In the genomic region with DNA sequence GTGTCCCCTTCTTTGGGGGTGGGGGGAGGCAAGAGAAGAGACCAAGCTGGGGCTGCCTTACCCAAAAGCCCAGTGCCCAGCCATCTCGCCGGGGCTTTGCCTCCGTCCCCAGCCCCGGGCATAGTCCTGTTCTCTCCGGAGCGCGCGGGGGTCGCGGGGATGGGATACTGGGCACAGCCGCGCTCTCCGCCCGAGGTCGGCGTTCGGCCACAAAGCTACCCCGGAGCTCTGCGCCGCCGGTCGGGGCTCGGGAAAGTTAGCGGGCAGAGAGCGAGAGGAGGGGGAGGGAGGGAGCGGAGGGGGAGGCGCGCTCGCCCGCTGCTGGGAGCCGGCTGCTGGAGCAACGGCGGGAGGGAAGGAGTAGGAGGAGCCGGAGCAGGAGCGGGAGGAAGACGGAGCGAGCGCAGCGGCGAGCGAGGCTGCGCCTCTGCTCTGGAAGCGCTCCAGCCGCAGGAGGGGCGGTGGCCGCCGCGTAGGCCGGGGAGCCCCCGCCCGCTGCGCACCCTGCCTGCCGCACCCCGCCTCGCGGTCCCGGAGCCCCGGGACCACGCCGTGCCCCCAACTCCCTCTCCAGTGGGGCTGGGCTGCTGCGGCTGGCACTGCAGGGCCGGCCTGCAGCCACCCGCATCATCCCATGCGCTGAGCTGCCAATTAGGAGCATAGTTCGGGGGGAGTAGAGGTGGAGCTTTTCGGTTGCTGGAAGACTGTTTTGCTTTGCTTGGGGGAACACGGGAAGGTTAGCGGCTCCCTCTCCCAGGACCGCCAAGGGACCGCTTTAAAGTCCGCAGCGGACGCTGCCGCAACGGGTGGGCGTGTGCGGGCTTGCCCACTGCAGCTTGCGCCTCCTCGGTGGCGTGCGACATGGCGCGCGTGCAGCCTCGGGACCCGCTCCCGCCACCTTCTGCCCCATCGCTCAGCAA, we compare ENCODE assay signal across 1 cellular context.
TF ChIP-seq lines count a peak whose summit lies in the region.

A gene with protein sequence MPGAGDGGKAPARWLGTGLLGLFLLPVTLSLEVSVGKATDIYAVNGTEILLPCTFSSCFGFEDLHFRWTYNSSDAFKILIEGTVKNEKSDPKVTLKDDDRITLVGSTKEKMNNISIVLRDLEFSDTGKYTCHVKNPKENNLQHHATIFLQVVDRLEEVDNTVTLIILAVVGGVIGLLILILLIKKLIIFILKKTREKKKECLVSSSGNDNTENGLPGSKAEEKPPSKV (minus strand): TSS at position 272 of the 920 bp plus-strand sequence. CDS start 150 bp downstream, at position 122.

TF ChIP-seq in GM12878, 131 proteins besides CTCF, POLR2A, EP300 and RAD21 (continued from another document):
- TF ChIP-seq, protein P1, sequence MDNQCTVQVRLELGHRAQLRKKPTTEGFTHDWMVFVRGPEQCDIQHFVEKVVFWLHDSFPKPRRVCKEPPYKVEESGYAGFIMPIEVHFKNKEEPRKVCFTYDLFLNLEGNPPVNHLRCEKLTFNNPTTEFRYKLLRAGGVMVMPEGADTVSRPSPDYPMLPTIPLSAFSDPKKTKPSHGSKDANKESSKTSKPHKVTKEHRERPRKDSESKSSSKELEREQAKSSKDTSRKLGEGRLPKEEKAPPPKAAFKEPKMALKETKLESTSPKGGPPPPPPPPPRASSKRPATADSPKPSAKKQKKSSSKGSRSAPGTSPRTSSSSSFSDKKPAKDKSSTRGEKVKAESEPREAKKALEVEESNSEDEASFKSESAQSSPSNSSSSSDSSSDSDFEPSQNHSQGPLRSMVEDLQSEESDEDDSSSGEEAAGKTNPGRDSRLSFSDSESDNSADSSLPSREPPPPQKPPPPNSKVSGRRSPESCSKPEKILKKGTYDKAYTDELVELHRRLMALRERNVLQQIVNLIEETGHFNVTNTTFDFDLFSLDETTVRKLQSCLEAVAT (IDR thresholded peaks at IDR 0.05): no peak
- no peak for TF ChIP-seq FOS (IDR thresholded peaks at IDR 0.05; ENCODE audit: borderline replicate concordance, extremely low read depth, insufficient read length)
- TF ChIP-seq EGR1 (IDR thresholded peaks at IDR 0.05; ENCODE audit: borderline replicate concordance in 1 of 2, low read depth in 2 of 2, low read length in 2 of 2): no peak
- TF ChIP-seq, protein P2, sequence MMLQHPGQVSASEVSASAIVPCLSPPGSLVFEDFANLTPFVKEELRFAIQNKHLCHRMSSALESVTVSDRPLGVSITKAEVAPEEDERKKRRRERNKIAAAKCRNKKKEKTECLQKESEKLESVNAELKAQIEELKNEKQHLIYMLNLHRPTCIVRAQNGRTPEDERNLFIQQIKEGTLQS (IDR thresholded peaks at IDR 0.05; ENCODE audit: borderline replicate concordance, extremely low read depth, low read depth, low read length): no peak
- no peak for TF ChIP-seq TAF1 (IDR thresholded peaks at IDR 0.05; ENCODE audit: borderline replicate concordance, low read depth, low read length)
- peak; percentile 81 for TF ChIP-seq HDAC6 (IDR thresholded peaks at IDR 0.05; ENCODE audit: unreplicated experiment)
- TF ChIP-seq, protein P3, sequence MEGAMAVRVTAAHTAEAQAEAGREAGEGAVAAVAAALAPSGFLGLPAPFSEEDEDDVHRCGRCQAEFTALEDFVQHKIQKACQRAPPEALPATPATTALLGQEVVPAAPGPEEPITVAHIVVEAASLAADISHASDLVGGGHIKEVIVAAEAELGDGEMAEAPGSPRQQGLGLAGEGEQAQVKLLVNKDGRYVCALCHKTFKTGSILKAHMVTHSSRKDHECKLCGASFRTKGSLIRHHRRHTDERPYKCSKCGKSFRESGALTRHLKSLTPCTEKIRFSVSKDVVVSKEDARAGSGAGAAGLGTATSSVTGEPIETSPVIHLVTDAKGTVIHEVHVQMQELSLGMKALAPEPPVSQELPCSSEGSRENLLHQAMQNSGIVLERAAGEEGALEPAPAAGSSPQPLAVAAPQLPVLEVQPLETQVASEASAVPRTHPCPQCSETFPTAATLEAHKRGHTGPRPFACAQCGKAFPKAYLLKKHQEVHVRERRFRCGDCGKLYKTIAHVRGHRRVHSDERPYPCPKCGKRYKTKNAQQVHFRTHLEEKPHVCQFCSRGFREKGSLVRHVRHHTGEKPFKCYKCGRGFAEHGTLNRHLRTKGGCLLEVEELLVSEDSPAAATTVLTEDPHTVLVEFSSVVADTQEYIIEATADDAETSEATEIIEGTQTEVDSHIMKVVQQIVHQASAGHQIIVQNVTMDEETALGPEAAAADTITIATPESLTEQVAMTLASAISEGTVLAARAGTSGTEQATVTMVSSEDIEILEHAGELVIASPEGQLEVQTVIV (IDR thresholded peaks at IDR 0.05; ENCODE audit: borderline replicate concordance, partially characterized antibody): no peak
- no peak for TF ChIP-seq SMC3 (IDR thresholded peaks at IDR 0.05; ENCODE audit: borderline replicate concordance, low read length)
- 0 out of 2 replicates have a peak, but pooled peaks have one; percentile 35 for TF ChIP-seq GATAD2B (conservative IDR thresholded peaks at IDR 0.05; ENCODE audit: low read depth)
- TF ChIP-seq HCFC1 (IDR thresholded peaks at IDR 0.05; ENCODE audit: low read length): no peak
- TF ChIP-seq, protein P4, sequence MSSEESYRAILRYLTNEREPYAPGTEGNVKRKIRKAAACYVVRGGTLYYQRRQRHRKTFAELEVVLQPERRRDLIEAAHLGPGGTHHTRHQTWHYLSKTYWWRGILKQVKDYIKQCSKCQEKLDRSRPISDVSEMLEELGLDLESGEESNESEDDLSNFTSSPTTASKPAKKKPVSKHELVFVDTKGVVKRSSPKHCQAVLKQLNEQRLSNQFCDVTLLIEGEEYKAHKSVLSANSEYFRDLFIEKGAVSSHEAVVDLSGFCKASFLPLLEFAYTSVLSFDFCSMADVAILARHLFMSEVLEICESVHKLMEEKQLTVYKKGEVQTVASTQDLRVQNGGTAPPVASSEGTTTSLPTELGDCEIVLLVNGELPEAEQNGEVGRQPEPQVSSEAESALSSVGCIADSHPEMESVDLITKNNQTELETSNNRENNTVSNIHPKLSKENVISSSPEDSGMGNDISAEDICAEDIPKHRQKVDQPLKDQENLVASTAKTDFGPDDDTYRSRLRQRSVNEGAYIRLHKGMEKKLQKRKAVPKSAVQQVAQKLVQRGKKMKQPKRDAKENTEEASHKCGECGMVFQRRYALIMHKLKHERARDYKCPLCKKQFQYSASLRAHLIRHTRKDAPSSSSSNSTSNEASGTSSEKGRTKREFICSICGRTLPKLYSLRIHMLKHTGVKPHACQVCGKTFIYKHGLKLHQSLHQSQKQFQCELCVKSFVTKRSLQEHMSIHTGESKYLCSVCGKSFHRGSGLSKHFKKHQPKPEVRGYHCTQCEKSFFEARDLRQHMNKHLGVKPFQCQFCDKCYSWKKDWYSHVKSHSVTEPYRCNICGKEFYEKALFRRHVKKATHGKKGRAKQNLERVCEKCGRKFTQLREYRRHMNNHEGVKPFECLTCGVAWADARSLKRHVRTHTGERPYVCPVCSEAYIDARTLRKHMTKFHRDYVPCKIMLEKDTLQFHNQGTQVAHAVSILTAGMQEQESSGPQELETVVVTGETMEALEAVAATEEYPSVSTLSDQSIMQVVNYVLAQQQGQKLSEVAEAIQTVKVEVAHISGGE (CRISPR knock-in tag; IDR thresholded peaks at IDR 0.05): no peak
TF ChIP-seq in GM12878: peak in this region for 3.
